8 cellular contexts compared by ENCODE assay signal in the genomic region with DNA sequence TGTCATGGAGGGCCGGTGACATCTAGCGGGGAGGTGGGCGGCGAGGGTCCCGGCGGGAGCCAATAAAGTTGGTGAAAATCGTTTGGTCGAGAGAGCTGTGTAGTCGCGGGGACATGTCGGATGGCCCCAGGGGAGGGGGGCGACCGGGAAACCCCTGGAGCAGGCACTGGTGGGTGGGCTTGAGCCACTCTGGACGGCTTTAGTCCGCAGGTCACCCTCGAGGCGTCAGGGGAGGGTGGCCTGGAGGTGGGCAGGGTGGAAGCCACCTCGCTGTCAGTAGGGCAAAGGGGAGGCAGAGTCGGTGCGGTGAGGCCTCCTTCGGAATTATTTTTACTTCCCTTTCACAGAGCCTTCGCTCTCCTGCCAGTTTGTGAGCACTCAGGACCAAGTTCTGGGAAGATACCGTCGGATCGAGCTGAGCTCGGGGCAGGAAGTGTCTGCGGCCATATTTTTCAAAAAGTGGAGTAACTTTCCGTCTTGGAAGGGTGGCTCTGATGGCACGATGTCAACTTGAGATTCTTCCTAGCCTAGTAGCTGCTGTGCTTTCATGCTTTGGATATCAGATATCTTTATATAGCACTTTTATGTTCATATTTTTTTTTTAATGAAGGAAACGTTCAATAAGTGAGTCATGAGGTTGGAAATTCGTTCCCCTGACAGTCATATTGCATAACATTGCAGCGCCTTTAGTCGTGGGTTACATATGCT. TPM values are rescaled to one million over a fixed set of nuclear protein-coding genes. Genes with fewer than 3 reads are reported as not detected.
DNase-seq lines count a peak whose midpoint lies in the region; ATAC-seq and TF ChIP-seq lines count a peak whose summit lies in the region.

No MANE protein-coding gene starts in this region.

- 12 to 15% methylated on average over 33 of the region's 33 CpGs for WGBS in heart right ventricle, 2 donors

- H3K36me3 ChIP-seq in OCI-LY7 (ENCODE audit: insufficient read depth, low read length) (peaks cover 5% of the 10 kb centered on the region; the same call in 1 of the 2 replicates), adipocyte (ENCODE audit: control insufficient read depth, insufficient read depth, low read length, severe bottlenecking) (no peaks in the 10 kb centered on the region), heart right ventricle (no peaks in the 10 kb centered on the region)

- peak overlapping the region; percentile 45; the same call in 1 of the 2 replicates for H2AFZ ChIP-seq in OCI-LY7 (ENCODE audit: low read length)

- peaks cover 20% of the 10 kb centered on the region; the same call in 1 of the 2 replicates for H3K79me2 ChIP-seq in OCI-LY7 (ENCODE audit: insufficient read depth, low read depth, low read length)

- peak overlapping the region; percentile 90 for H3K4me2 ChIP-seq in OCI-LY7 (ENCODE audit: low read length)

- H3K4me1 ChIP-seq in OCI-LY7 (ENCODE audit: insufficient read depth, low read length, poor library complexity, severe bottlenecking) (peaks cover 32% of the 10 kb centered on the region), adipocyte (ENCODE audit: control insufficient read depth, insufficient read depth, low read length) (peaks cover 34% of the 10 kb centered on the region), heart right ventricle (peaks cover 0 to 42% (median 14%) of the 10 kb centered on the region in 9 donors)

- CTCF ChIA-PET in OCI-LY7 (lab: Charles Lee; ENCODE audit: unreplicated experiment), result interaction anchor here (1.8 kb wide), 1 partner anchor 9 kb away, joined by 5 read pairs; no protein-coding TSS in a partner anchor

- peak overlapping the region; percentile 69 for H3K4me3 ChIP-seq in GM08714 (ENCODE audit: low read length)
- peak overlapping the region; percentile 84 for H3K4me3 ChIP-seq in OCI-LY7 (ENCODE audit: low read depth, low read length, poor library complexity, severe bottlenecking)
- peak overlapping the region; percentile 98 for H3K4me3 ChIP-seq in adipocyte (ENCODE audit: low read length)
- H3K4me3 ChIP-seq in heart right ventricle, result peak overlapping the region; percentile 76 to 93 (median 80)

- H3K9me3 ChIP-seq in OCI-LY7 (ENCODE audit: low read length) (no peaks in the 10 kb centered on the region), adipocyte (ENCODE audit: control insufficient read depth, low read length) (no peaks in the 10 kb centered on the region), heart right ventricle (no peaks in the 10 kb centered on the region)

- intact Hi-C loops in OCI-LY7 (cut with micrococcal nuclease; ENCODE audit: unreplicated experiment) (loop anchor here (1.0 to 10.0 kb wide), 9 partner anchors 28 to 1110 kb away; partner anchors contain the start of genes C12orf60, STRAP and WBP11), heart right ventricle (cut with DNase I) (loop anchor here in 4 of 10 donors (2.0 to 5.0 kb wide), 5 partner anchors 28 to 518 kb away; partner anchors contain the start of genes ART4 (in 3 of the 4), C12orf60 (in 3 of the 4), WBP11 (in 3 of the 4) and ATF7IP (in 1 of the 4))

- no TSS peak for BruUV-seq in OCI-LY7 (replicated peaks; lab: Mats Ljungman, UMichigan)

- DNase-seq in OCI-LY7 (ENCODE audit: low spot score) (peak; percentile 49), adipocyte (ENCODE audit: low read depth) (peak; percentile 80), heart right ventricle (peak; percentile 40 to 46), pons (ENCODE audit: low spot score) (peak; percentile 44), NCI-H187 treated with DMSO at 0.1 percent for 48 hours (lab: John Stamatoyannopoulos, UW) (no peak), NCI-H2196 (lab: John Stamatoyannopoulos, UW; ENCODE audit: unreplicated experiment) (no peak)

- no peaks in the 10 kb centered on the region for H3K9me2 ChIP-seq in OCI-LY7 (ENCODE audit: insufficient read depth, low read length)

- H4K20me1 ChIP-seq in OCI-LY7 (ENCODE audit: insufficient read depth, low read length), result peaks cover 8% of the 10 kb centered on the region

- H3K9ac ChIP-seq in adipocyte (ENCODE audit: low read length), result peak overlapping the region; percentile 99

- POLR2A ChIA-PET in OCI-LY7 (lab: Charles Lee), result interaction anchor here (0.6 to 9.5 kb wide), 11 partner anchors 7 to 751 kb away, joined by 3 to 162 read pairs (median 4); partner anchors contain the start of genes ARHGDIB, C12orf60 and WBP11

- H3K27me3 ChIP-seq in adipocyte (replicated peaks; ENCODE audit: control insufficient read depth, insufficient read depth, low read length) (no peaks in the 10 kb centered on the region), heart right ventricle (no peaks in the 10 kb centered on the region)

- H3K27ac ChIP-seq in OCI-LY7 (ENCODE audit: low read depth, low read length, poor library complexity, severe bottlenecking) (peak overlapping the region; percentile 81), heart right ventricle (peak overlapping the region; percentile 76 to 97 (median 94))

- ATAC-seq in heart right ventricle, result peak in 7 of 8 donors; percentile 2 to 42 (median 22)
- ATAC-seq in GM19324 (IDR thresholded peaks at IDR 0.05; ENCODE audit: low FRiP score, unreplicated experiment), result no peak

- TF ChIP-seq CTCF in OCI-LY7 (conservative IDR thresholded peaks at IDR 0.05; ENCODE audit: low read length), result 0 out of 2 replicates have a peak, but pooled peaks have one; percentile 20
- no peak for TF ChIP-seq CTCF in heart right ventricle (IDR thresholded peaks at IDR 0.05)

RNA-seq across cellular contexts. Expression of gene WBP11, which starts 28.2 kb away (rescaled TPM):
- 16.5 and 22.8 TPM in 2 replicates for total RNA-seq in OCI-LY7 (2014; rRNA removed; shearing (Covaris generic))
- total RNA-seq in OCI-LY7 (2022) (107 TPM in 2 replicates), heart right ventricle (10 to 100 TPM; 47.6 to 62.3 (median 56.0) TPM)
- 10 to 100 TPM; 11.9 to 27.6 TPM for polyA plus RNA-seq in heart right ventricle

RNA-seq across cellular contexts. Expression of gene C12orf60, which starts 28.4 kb away (rescaled TPM):
- 2.8 and 3.2 TPM in 2 replicates for total RNA-seq in OCI-LY7 (2014; rRNA removed; shearing (Covaris generic))
- total RNA-seq in OCI-LY7 (2022), result 3.4 and 3.9 TPM in 2 replicates
- total RNA-seq in heart right ventricle, result 1 to 10 TPM; 1.2 to 5.8 (median 3.7) TPM
- polyA plus RNA-seq in heart right ventricle, result 1 to 10 TPM; 3.4 to 5.5 TPM

RNA-seq across cellular contexts. Expression of gene SMCO3, which starts 38.9 kb away (rescaled TPM):
- total RNA-seq in OCI-LY7 (2014; rRNA removed; shearing (Covaris generic)), result not detected in 2 replicates
- total RNA-seq in OCI-LY7 (2022), result not detected in 2 replicates
- total RNA-seq in heart right ventricle, result under 1 TPM in 5 of 10 donors, not detected in 5; 0.10 to 0.24 (median 0.12) TPM
- 1 to 10 TPM in 1 of 2 donors, under 1 TPM in 1; 0.14 to 1.3 TPM for polyA plus RNA-seq in heart right ventricle

Comparison
In these comparisons a context has a peak if more than half of its experiments do, and no peak if none do; other contexts are left out.
1. DNase-seq: peak in OCI-LY7 (single experiment), adipocyte (single experiment), heart right ventricle (2 of 2) and pons (single experiment); none in NCI-H187 treated with DMSO at 0.1 percent for 48 hours (single experiment) and NCI-H2196 (single experiment).
2. Peak in every context shown above with its lines, with median percentiles within 50 percentile points of each other: H3K4me3 ChIP-seq.